Comparison of ENCODE assay signal across 10 cellular contexts in the genomic region with DNA sequence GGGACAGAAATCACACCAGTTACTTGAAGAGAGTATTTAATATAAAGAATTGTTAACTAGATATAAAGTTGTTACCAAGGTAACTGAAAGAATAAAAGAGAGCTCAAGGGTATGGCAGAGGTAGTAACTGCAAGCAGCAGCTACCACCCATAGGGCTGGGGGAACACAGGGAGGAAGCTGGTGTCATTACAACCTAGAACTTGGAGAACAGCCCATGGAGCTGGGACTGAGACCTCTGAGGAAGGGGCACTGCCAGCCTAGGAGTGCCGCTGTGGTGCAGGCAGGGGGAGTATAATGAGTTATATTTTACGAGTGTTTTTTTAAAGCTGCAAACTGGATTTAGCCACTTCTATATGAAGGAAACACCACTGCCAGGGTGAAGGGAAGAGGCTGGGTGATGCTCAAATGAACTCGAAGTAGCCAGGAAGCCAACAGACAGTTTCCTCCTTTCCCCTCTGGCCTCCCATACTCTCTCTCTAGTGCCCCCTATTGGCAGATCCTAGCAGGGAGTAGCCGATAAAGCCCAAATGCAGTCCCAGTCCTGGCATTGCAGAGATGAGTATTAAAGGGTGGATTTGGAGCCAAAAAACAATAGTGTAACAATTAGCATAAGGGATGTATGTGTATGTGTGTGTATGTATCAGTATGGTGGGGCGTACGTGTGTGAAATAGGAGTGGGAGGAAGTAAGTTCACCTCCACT.
DNase-seq lines count a peak whose midpoint lies in the region; ATAC-seq, FAIRE-seq and TF ChIP-seq lines count a peak whose summit lies in the region.
"Had no signal": no experiment of that assay in that cellular context is flagged by ENCODE, and none has a peak within 500 bp of the region (broad histone marks: within the 10 kb centered on the region; RNA-seq: fewer than 3 reads in every experiment).

No MANE protein-coding gene starts in this region.

- no peak overlapping the region for H4K5ac ChIP-seq in H1 (ENCODE audit: insufficient read length, low read depth, low read length)

- TF ChIP-seq RAD21 in H1 (IDR thresholded peaks at IDR 0.05 in 1 of 2, conservative IDR thresholded peaks at IDR 0.05 in 1 of 2; ENCODE audit: low read depth in 2 of 2, low read length in 2 of 2): peak; percentile 71 to 75

- H3K18ac ChIP-seq in H1 (ENCODE audit: extremely low read depth, low read length): no peak overlapping the region

- no peaks in the 10 kb centered on the region for H3K4me1 ChIP-seq in H1 (replicated peaks in 1 of 4; ENCODE audit: control insufficient read depth in 3 of 4, insufficient read depth in 4 of 4, low read length in 3 of 4)
- H3K4me1 ChIP-seq: BLaER1 treated with 17β-estradiol and CSF1 and Interleukin-3, amounts not matched to agents 10 nM and 100 nM had no signal

- POLR2A ChIA-PET in activated CD4-positive, alpha-beta T cell treated with anti-CD3 and anti-CD28 coated beads for 36 hours (lab: Charles Lee): interaction anchor here (0.6 kb wide), 1 partner anchor 242 kb away, joined by 3 read pairs; no protein-coding TSS in a partner anchor
- POLR2A ChIA-PET in H1 (lab: Charles Lee; ENCODE audit: partially characterized antibody): no interaction called here
- POLR2A ChIA-PET in RWPE1 (lab: Yijun Ruan, JAX; ENCODE audit: low non-redundant PET): no interaction called here

- H3K36me3 ChIP-seq in H1 (ENCODE audit: control insufficient read depth in 2 of 4, insufficient read depth in 4 of 4, low read length in 3 of 4): no peaks in the 10 kb centered on the region
- H3K36me3 ChIP-seq: BLaER1 treated with 17β-estradiol and CSF1 and Interleukin-3, amounts not matched to agents 10 nM and 100 nM had no signal

- H2BK120ac ChIP-seq in H1 (replicated peaks; ENCODE audit: low read depth, low read length): no peak overlapping the region

- no peaks in the 10 kb centered on the region for H3K4me1 Mint-ChIP-seq in activated CD4-positive, alpha-beta T cell treated with anti-CD3 and anti-CD28 coated beads for 36 hours
- H3K4me1 Mint-ChIP-seq in osteocyte (ENCODE audit: unreplicated experiment): no peaks in the 10 kb centered on the region

- FAIRE-seq in H1 (lab: Jason Lieb, UNC): peak; percentile 88

- ATAC-seq in activated CD4-positive, alpha-beta T cell treated with anti-CD3 and anti-CD28 coated beads for 36 hours: no peak

- 67% methylated on average over 6 of the region's 6 CpGs; no CpG with 5 or more reads in 1 of the 2 experiments for WGBS in H1 (ENCODE audit: extremely low coverage in 1 of 2, insufficient coverage in 1 of 2, insufficient read length in 1 of 2, insufficient replicate concordance in 2 of 2, low coverage in 1 of 2, low lambda C conversion rate in 2 of 2, missing lambda C conversion rate in 1 of 2), 2 experiments

- peak; percentile 29 for DNase-seq in activated CD4-positive, alpha-beta T cell treated with anti-CD3 and anti-CD28 coated beads for 36 hours
- no peak for DNase-seq in activated CD4-positive, alpha-beta T cell treated with anti-CD3 and anti-CD28 coated beads for 4 hours
- peak; percentile 9 to 21 for DNase-seq in Kasumi-1 (lab: John Stamatoyannopoulos, UW)
- peak; percentile 19 to 83 for DNase-seq in H1 (ENCODE audit: low read depth in 1 of 2, low spot score in 2 of 2)
- DNase-seq in osteocyte (ENCODE audit: extremely low spot score, unreplicated experiment): no peak
- DNase-seq in RWPE1 (ENCODE audit: low spot score): no peak
- no peak for DNase-seq in cerebellar nuclear complex (lab: John Stamatoyannopoulos, UW)
- DNase-seq in activated effector memory CD4-positive, alpha-beta T cell treated with anti-CD3 and anti-CD28 coated beads, Interleukin-2, amount 50 U/mL, for 16 hours: no peak

- no peaks in the 10 kb centered on the region for H3K79me2 ChIP-seq in H1 (ENCODE audit: control insufficient read depth in 1 of 2, insufficient read depth in 2 of 2, low read length in 2 of 2)

- H3K23me2 ChIP-seq in H1 (ENCODE audit: low read depth, low read length): peaks cover 2% of the 10 kb centered on the region; the same call in 1 of the 2 replicates

- no peak overlapping the region for H3K14ac ChIP-seq in H1 (ENCODE audit: insufficient read length)

- H3K27ac ChIP-seq in H1 (ENCODE audit: low read depth, low read length) (no peak overlapping the region), RWPE1 (no peak overlapping the region)
- H3K27ac ChIP-seq: BLaER1 treated with 17β-estradiol and CSF1 and Interleukin-3, amounts not matched to agents 10 nM and 100 nM had no signal

- H3K79me1 ChIP-seq in H1 (ENCODE audit: low read depth, low read length): no peaks in the 10 kb centered on the region

- no peak overlapping the region for H3K4me2 ChIP-seq in H1 (ENCODE audit: insufficient read depth in 1 of 2, low read depth in 2 of 2, low read length in 2 of 2)
- H3K4me2 ChIP-seq: BLaER1 treated with 17β-estradiol and CSF1 and Interleukin-3, amounts not matched to agents 10 nM and 100 nM had no signal

- H3K36me3 Mint-ChIP-seq in activated CD4-positive, alpha-beta T cell treated with anti-CD3 and anti-CD28 coated beads for 36 hours (ENCODE audit: low read depth): no peaks in the 10 kb centered on the region
- no peaks in the 10 kb centered on the region for H3K36me3 Mint-ChIP-seq in osteocyte (ENCODE audit: unreplicated experiment)

- no peak overlapping the region for H3K9ac ChIP-seq in H1 (replicated peaks in 1 of 4; ENCODE audit: extremely low read depth in 1 of 4, low read depth in 3 of 4, low read length in 3 of 4)
- H3K9ac ChIP-seq: BLaER1 treated with 17β-estradiol and CSF1 and Interleukin-3, amounts not matched to agents 10 nM and 100 nM had no signal

- H3K9me3 Mint-ChIP-seq in activated CD4-positive, alpha-beta T cell treated with anti-CD3 and anti-CD28 coated beads for 36 hours (ENCODE audit: low read depth): peaks cover 2% of the 10 kb centered on the region
- peaks cover 5% of the 10 kb centered on the region for H3K9me3 Mint-ChIP-seq in osteocyte (ENCODE audit: unreplicated experiment)
- H3K9me3 Mint-ChIP-seq: T-helper 1 cell treated with Interleukin-12 subunit alpha and Interleukin-12 subunit beta and Interleukin-4 antibody, amounts not matched to agents 30 μg/mL and 1 μg/mL, for 36 hours had no signal

- no peak overlapping the region for H3K4ac ChIP-seq in H1 (replicated peaks; ENCODE audit: insufficient read length, low read depth, low read length)

- H2AK5ac ChIP-seq in H1 (ENCODE audit: low read depth, low read length): no peak overlapping the region

- peaks cover 14% of the 10 kb centered on the region for H3K27me3 Mint-ChIP-seq in activated CD4-positive, alpha-beta T cell treated with anti-CD3 and anti-CD28 coated beads for 36 hours
- H3K27me3 Mint-ChIP-seq in osteocyte (ENCODE audit: unreplicated experiment): no peaks in the 10 kb centered on the region

- peak overlapping the region; percentile 89; the same call in 1 of the 2 replicates for H2BK20ac ChIP-seq in H1 (ENCODE audit: low read length)

- H2BK5ac ChIP-seq in H1 (ENCODE audit: low read depth, low read length): no peak overlapping the region

- peak overlapping the region; percentile 7 for H4K91ac ChIP-seq in H1 (replicated peaks; ENCODE audit: insufficient read length, low read length)

- no peaks in the 10 kb centered on the region for H4K20me1 ChIP-seq in H1 (replicated peaks in 1 of 2; ENCODE audit: control insufficient read depth in 1 of 2, insufficient read depth in 2 of 2, low read length in 2 of 2)
- H4K20me1 ChIP-seq: BLaER1 treated with 17β-estradiol and CSF1 and Interleukin-3, amounts not matched to agents 10 nM and 100 nM had no signal

- H3K27me3 ChIP-seq in H1 (replicated peaks in 1 of 4; ENCODE audit: control insufficient read depth in 3 of 4, extremely low read depth in 1 of 4, insufficient read depth in 3 of 4, low read length in 3 of 4): no peaks in the 10 kb centered on the region
- H3K27me3 ChIP-seq: BLaER1 treated with 17β-estradiol and CSF1 and Interleukin-3, amounts not matched to agents 10 nM and 100 nM had no signal

- no peak for TF ChIP-seq POLR2A in H1 (IDR thresholded peaks at IDR 0.05; ENCODE audit: control extremely low read depth in 1 of 2, low read depth in 2 of 2, low read length in 2 of 2)

- intact Hi-C loops in activated CD4-positive, alpha-beta T cell treated with anti-CD3 and anti-CD28 coated beads for 36 hours (cut with DNase I, micrococcal nuclease): loop anchor here in 1 of 2 experiments (5.0 kb wide), 1 partner anchor 335 kb away; no protein-coding TSS in a partner anchor

- H2BK15ac ChIP-seq in H1 (ENCODE audit: low read length): no peak overlapping the region

- TF ChIP-seq CTCF in H1 (IDR thresholded peaks at IDR 0.05; ENCODE audit: control extremely low read depth in 1 of 3, insufficient read depth in 1 of 3, low read depth in 1 of 3, low read length in 3 of 3) (peak; percentile 69 to 91 (median 72)), osteocyte (IDR thresholded peaks at IDR 0.05) (peak; percentile 40), RWPE1 (conservative IDR thresholded peaks at IDR 0.05; ENCODE audit: low read depth) (no peak)

- no peak for TF ChIP-seq EP300 in H1 (IDR thresholded peaks at IDR 0.05; ENCODE audit: borderline replicate concordance in 1 of 2, low read depth in 2 of 2, low read length in 2 of 2)

- no peaks in the 10 kb centered on the region for H3K9me3 ChIP-seq in H1 (ENCODE audit: insufficient read depth in 2 of 2, low read depth in 1 of 2, low read length in 1 of 2)
- H3K9me3 ChIP-seq: BLaER1 treated with 17β-estradiol and CSF1 and Interleukin-3, amounts not matched to agents 10 nM and 100 nM had no signal

- H2BK12ac ChIP-seq in H1 (ENCODE audit: low read depth, low read length): peak overlapping the region; percentile 91; the same call in 1 of the 2 replicates

- no peak overlapping the region for H3K4me3 Mint-ChIP-seq in activated CD4-positive, alpha-beta T cell treated with anti-CD3 and anti-CD28 coated beads for 36 hours
- H3K4me3 Mint-ChIP-seq in osteocyte (ENCODE audit: unreplicated experiment): no peak overlapping the region
- H3K4me3 Mint-ChIP-seq: T-helper 1 cell treated with Interleukin-12 subunit alpha and Interleukin-12 subunit beta and Interleukin-4 antibody, amounts not matched to agents 30 μg/mL and 1 μg/mL, for 36 hours had no signal

- no peak overlapping the region for H3K4me3 ChIP-seq in H1 (ENCODE audit: extremely low read depth in 1 of 4, insufficient read depth in 2 of 4, low read depth in 3 of 4, low read length in 4 of 4)
- H3K4me3 ChIP-seq: BLaER1 treated with 17β-estradiol and CSF1 and Interleukin-3, amounts not matched to agents 10 nM and 100 nM had no signal

- CTCF ChIA-PET in activated CD4-positive, alpha-beta T cell treated with anti-CD3 and anti-CD28 coated beads for 36 hours (lab: Charles Lee): interaction anchor here (0.6 to 1.0 kb wide), 2 partner anchors 63 to 1111 kb away, joined by 3 read pairs; no protein-coding TSS in a partner anchor
- CTCF ChIA-PET in H1 (lab: Charles Lee; ENCODE audit: partially characterized antibody): interaction anchor here (0.6 to 2.4 kb wide), 37 partner anchors 9 to 471 kb away, joined by 3 to 10 read pairs (median 3); no protein-coding TSS in a partner anchor
- CTCF ChIA-PET in RWPE1 (lab: Yijun Ruan, JAX): interaction anchor here (0.5 kb wide), 1 partner anchor 383 kb away, joined by 3 read pairs; no protein-coding TSS in a partner anchor

- H4K8ac ChIP-seq in H1 (ENCODE audit: extremely low read depth, insufficient read depth, low read length): no peak overlapping the region

- no peak overlapping the region for H3K23ac ChIP-seq in H1 (ENCODE audit: insufficient read length)

- H2AFZ ChIP-seq in H1 (ENCODE audit: low read length): no peak overlapping the region

- H3K27ac Mint-ChIP-seq in activated CD4-positive, alpha-beta T cell treated with anti-CD3 and anti-CD28 coated beads for 36 hours: no peak overlapping the region
- no peak overlapping the region for H3K27ac Mint-ChIP-seq in osteocyte (ENCODE audit: unreplicated experiment)
- H3K27ac Mint-ChIP-seq: T-helper 1 cell treated with Interleukin-12 subunit alpha and Interleukin-12 subunit beta and Interleukin-4 antibody, amounts not matched to agents 30 μg/mL and 1 μg/mL, for 36 hours had no signal

- no peak overlapping the region for H3K56ac ChIP-seq in H1 (replicated peaks; ENCODE audit: insufficient read length, low read depth, low read length)

Comparison
In these comparisons a context has a peak if more than half of its experiments do, and no peak if none do; other contexts are left out.
1. DNase-seq: peak in activated CD4-positive, alpha-beta T cell treated with anti-CD3 and anti-CD28 coated beads for 36 hours (single experiment), Kasumi-1 (2 of 2) and H1 (2 of 2); none in activated CD4-positive, alpha-beta T cell treated with anti-CD3 and anti-CD28 coated beads for 4 hours (0 of 2), osteocyte (single experiment), RWPE1 (single experiment), cerebellar nuclear complex (0 of 2) and activated effector memory CD4-positive, alpha-beta T cell treated with anti-CD3 and anti-CD28 coated beads, Interleukin-2, amount 50 U/mL, for 16 hours (single experiment).